ENCODE assay signal across 13 cellular contexts in the genomic region with DNA sequence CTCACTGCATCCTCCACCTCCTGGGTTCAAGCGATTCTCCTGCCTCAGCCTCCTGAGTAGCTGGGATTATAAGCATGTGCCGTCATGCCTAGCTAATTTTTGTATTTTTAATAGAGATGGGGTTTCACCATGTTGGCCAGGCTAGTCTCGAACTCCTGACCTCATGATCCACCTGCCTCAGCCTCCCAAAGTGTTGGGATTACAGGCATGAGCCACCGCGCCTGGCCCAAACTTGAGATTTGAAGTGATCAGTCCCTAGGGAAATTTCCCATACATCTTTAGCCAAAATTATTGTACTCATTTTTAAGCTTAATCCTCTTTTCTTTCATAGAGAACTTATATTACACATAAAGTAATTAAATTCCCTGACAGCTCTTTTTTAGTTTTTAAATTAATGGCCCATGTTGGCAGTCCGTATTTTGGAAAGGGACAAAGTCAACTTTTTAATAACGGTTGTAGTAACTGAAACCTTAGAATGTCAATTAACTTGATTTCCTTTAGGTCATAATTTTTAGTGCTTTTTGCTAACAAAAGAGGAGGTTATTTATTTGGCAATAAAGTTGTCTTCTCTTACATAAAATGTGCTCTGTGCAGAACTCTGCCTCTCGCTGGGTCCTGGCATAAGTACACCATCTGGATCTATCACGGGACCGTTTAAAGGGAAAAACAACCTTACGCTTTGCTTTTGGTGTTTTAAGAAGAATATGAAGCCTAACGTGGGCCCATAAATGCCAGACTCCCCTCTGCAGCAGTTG.
A peak's percentile ranks its signal among the peaks of the same experiment; 100 is the strongest.
DNase-seq lines count a peak whose midpoint lies in the region; ATAC-seq and TF ChIP-seq lines count a peak whose summit lies in the region.
"Had no signal": no experiment of that assay in that cellular context is flagged by ENCODE, and none has a peak within 500 bp of the region (broad histone marks: within the 10 kb centered on the region; RNA-seq: fewer than 3 reads in every experiment).

No MANE protein-coding gene starts in this region.

- no peak for TF ChIP-seq CTCF in AG10803 (conservative IDR thresholded peaks at IDR 0.05; ENCODE audit: low read length)
- no peak for TF ChIP-seq CTCF in fibroblast of the aortic adventitia (IDR thresholded peaks at IDR 0.05; ENCODE audit: insufficient read depth, low read length)
- TF ChIP-seq CTCF in gastrocnemius medialis (IDR thresholded peaks at IDR 0.05 in 4 of 5, conservative IDR thresholded peaks at IDR 0.05 in 1 of 5) = no peak
- no peak for TF ChIP-seq CTCF in lower lobe of right lung (IDR thresholded peaks at IDR 0.05)
- TF ChIP-seq CTCF in GM13977 (IDR thresholded peaks at IDR 0.05; ENCODE audit: extremely low read depth, insufficient read depth, missing control alignments) = no peak

- H3K27me3 ChIP-seq in gastrocnemius medialis (no peaks in the 10 kb centered on the region), lower lobe of right lung (ENCODE audit: low read depth) (no peaks in the 10 kb centered on the region)

- ATAC-seq in gastrocnemius medialis = no peak
- no peak for ATAC-seq in lower lobe of right lung
- ATAC-seq: K562 had no signal

- intact Hi-C loops in gastrocnemius medialis (cut with DNase I; ENCODE audit: low total_unique reads) (no loop called here), lower lobe of right lung (cut with DNase I) (no loop called here)

- H3K27ac ChIP-seq in gastrocnemius medialis (peak overlapping the region; percentile 49 to 72 (median 69)), lower lobe of right lung (no peak overlapping the region)
- H3K27ac ChIP-seq: C4-2B had no signal

- H3K36me3 ChIP-seq in gastrocnemius medialis (no peaks in the 10 kb centered on the region), lower lobe of right lung (peaks cover 36% of the 10 kb centered on the region)

- in situ Hi-C loops in gastrocnemius medialis (cut with MboI; ENCODE audit: low sequenced_read_pairs in 4 of 4) = no loop called here
- in situ Hi-C loops in GM13977 (cut with MboI; ENCODE audit: low pct_unique_long_range_greater_than_20kb, low sequenced_read_pairs, unreplicated experiment) = no loop called here

- no peak for TF ChIP-seq POLR2A in gastrocnemius medialis (IDR thresholded peaks at IDR 0.05)

- no peaks in the 10 kb centered on the region for H3K9me3 ChIP-seq in gastrocnemius medialis
- H3K9me3 ChIP-seq in lower lobe of right lung = no peaks in the 10 kb centered on the region

- DNase-seq in AG10803 (ENCODE audit: low read depth) (peak; percentile 62), NCI-H69 (lab: John Stamatoyannopoulos, UW) (peak; percentile 94), fibroblast of the aortic adventitia (ENCODE audit: low read depth) (peak; percentile 69), gastrocnemius medialis (no peak), lower lobe of right lung (no peak), GM13977 (ENCODE audit: low spot score) (no peak), NOMO-1 treated with DMSO at 0.1 percent for 48 hours (lab: John Stamatoyannopoulos, UW; ENCODE audit: unreplicated experiment) (no peak), AG08396 (ENCODE audit: low spot score) (no peak)
- DNase-seq: activated CD4-positive, alpha-beta T cell treated with anti-CD3 and anti-CD28 coated beads, Interleukin-2, amount 10 ng/mL, durations not matched to agents 7 days and 5 days; NCI-H1436 treated with DMSO at 0.1 percent for 48 hours; T-cell had no signal

- H3K4me1 ChIP-seq in gastrocnemius medialis (peaks cover 7 to 8% of the 10 kb centered on the region in 2 donors), lower lobe of right lung (no peaks in the 10 kb centered on the region)

- peak overlapping the region; percentile 10 for H3K4me3 ChIP-seq in AG10803 (ENCODE audit: low read length)
- peak overlapping the region; percentile 7 for H3K4me3 ChIP-seq in fibroblast of the aortic adventitia (ENCODE audit: low read depth, low read length)
- no peak overlapping the region for H3K4me3 ChIP-seq in gastrocnemius medialis
- H3K4me3 ChIP-seq in lower lobe of right lung = no peak overlapping the region
- H3K4me3 ChIP-seq: K562 had no signal

Comparison
In these comparisons a context has a peak if more than half of its experiments do, and no peak if none do; other contexts are left out.
1. DNase-seq: peak in AG10803 (single experiment), NCI-H69 (single experiment) and fibroblast of the aortic adventitia (single experiment); none in gastrocnemius medialis (0 of 2), lower lobe of right lung (single experiment), GM13977 (single experiment), NOMO-1 treated with DMSO at 0.1 percent for 48 hours (single experiment) and AG08396 (single experiment).
2. H3K4me3 ChIP-seq: peak in AG10803 (single experiment) and fibroblast of the aortic adventitia (single experiment); none in gastrocnemius medialis (0 of 4) and lower lobe of right lung (single experiment).